ENCODE assay signal across 13 cellular contexts in genomic region chr6:15242937-15243614, GRCh38. TPM values are rescaled to one million over a fixed set of nuclear protein-coding genes. Genes with fewer than 3 reads are reported as not detected.
DNase-seq lines count a peak whose midpoint lies in the region; ATAC-seq, FAIRE-seq and TF ChIP-seq lines count a peak whose summit lies in the region.
"Had no signal": no experiment of that assay in that cellular context is flagged by ENCODE, and none has a peak within 500 bp of the region (broad histone marks: within the 10 kb centered on the region; RNA-seq: fewer than 3 reads in every experiment).

No MANE protein-coding gene starts in this region.

- no peak overlapping the region for H4K5ac ChIP-seq in H9 (ENCODE audit: insufficient read length, low read depth, low read length)

- no peak overlapping the region for H2AK5ac ChIP-seq in H9 (ENCODE audit: insufficient read length, low read length)

- FAIRE-seq in K562 (lab: Jason Lieb, UNC) = no peak

- no peak for TF ChIP-seq POLR2A in K562 (conservative IDR thresholded peaks at IDR 0.05)

- no peak for TF ChIP-seq RAD21 in K562 (CRISPR knock-in tag; conservative IDR thresholded peaks at IDR 0.05 in 1 of 2, IDR thresholded peaks at IDR 0.05 in 1 of 2)

- H2BK5ac ChIP-seq in H9 (ENCODE audit: insufficient read length, low read length) = no peak overlapping the region

- no peak overlapping the region for H2BK12ac ChIP-seq in H9 (ENCODE audit: insufficient read length, low read depth, low read length)

- H2BK20ac ChIP-seq in H9 (ENCODE audit: low read depth, low read length, poor library complexity, severe bottlenecking) = no peak overlapping the region

- CTCF ChIA-PET in K562 (lab: Yijun Ruan, JAX; ENCODE audit: low intra/inter-chr PET ratio) = no interaction called here
- CTCF ChIA-PET in activated CD8-positive, alpha-beta T cell treated with anti-CD3 and anti-CD28 coated beads for 36 hours (lab: Charles Lee) = interaction anchor here (0.6 to 1.3 kb wide), 4 partner anchors 89 to 1031 kb away, joined by 3 read pairs; no protein-coding TSS in a partner anchor

- no CpG with 5 or more reads among the region's 1 CpG for WGBS in H9 (ENCODE audit: extremely low coverage, insufficient read length, low lambda C conversion rate)
- WGBS in K562 (ENCODE audit: insufficient coverage, low coverage, missing lambda C conversion rate) = 100% methylated on average over 1 of the region's 1 CpG

- peak; percentile 58 for DNase-seq in H9
- no peak for DNase-seq in K562 (ENCODE audit: extremely low read depth in 1 of 4, low spot score in 3 of 4)
- no peak for DNase-seq in natural killer cell
- no peak for DNase-seq in activated CD8-positive, alpha-beta T cell treated with anti-CD3 and anti-CD28 coated beads for 36 hours
- DNase-seq: activated CD4-positive, alpha-beta T cell treated with anti-CD3 and anti-CD28 coated beads for 1 hour; activated T-cell treated with anti-CD3 and anti-CD28 coated beads, Interleukin-2, amount 50 U/mL, for 48 hours; DND-41; mesenchymal stem cell; NCI-H446 had no signal

- no TSS peak for BruUV-seq in K562 (replicated peaks; lab: Mats Ljungman, UMichigan)

- intact Hi-C loops in K562 (cut with micrococcal nuclease) = loop anchor here (10.0 kb wide), 1 partner anchor 518 kb away; no protein-coding TSS in a partner anchor
- intact Hi-C loops in natural killer cell (cut with micrococcal nuclease) = no loop called here
- intact Hi-C loops in activated CD8-positive, alpha-beta T cell treated with anti-CD3 and anti-CD28 coated beads for 36 hours (cut with micrococcal nuclease) = no loop called here

- peak overlapping the region; percentile 93 for H3K4me2 ChIP-seq in BLaER1
- H3K4me2 ChIP-seq in H9 (ENCODE audit: insufficient read depth, insufficient read length, low read length) = peak overlapping the region; percentile 99
- H3K4me2 ChIP-seq in K562 (ENCODE audit: insufficient read depth, low read length) = peak overlapping the region; percentile 94; the same call in 1 of the 2 replicates

- H3K9me3 Mint-ChIP-seq in H9 (peaks cover 4 to 14% of the 10 kb centered on the region in 2 experiments), natural killer cell (no peaks in the 10 kb centered on the region)
- no peaks in the 10 kb centered on the region for H3K9me3 Mint-ChIP-seq in activated CD8-positive, alpha-beta T cell treated with anti-CD3 and anti-CD28 coated beads for 36 hours

- H3K27ac Mint-ChIP-seq in H9 = peak overlapping the region; percentile 45 to 98 (median 94)
- H3K27ac Mint-ChIP-seq in natural killer cell = no peak overlapping the region
- H3K27ac Mint-ChIP-seq in activated CD8-positive, alpha-beta T cell treated with anti-CD3 and anti-CD28 coated beads for 36 hours = no peak overlapping the region

- H3K79me2 ChIP-seq in H9 (ENCODE audit: insufficient read depth, low read length) (peaks cover 21% of the 10 kb centered on the region), K562 (ENCODE audit: control insufficient read depth, insufficient read depth, low read length) (peaks cover 36% of the 10 kb centered on the region)

- H3K9me1 ChIP-seq in K562 (ENCODE audit: control insufficient read depth, insufficient read depth, low read length) = no peaks in the 10 kb centered on the region

- H2AFZ ChIP-seq in H9 (ENCODE audit: low read length) = no peak overlapping the region
- H2AFZ ChIP-seq in K562 (ENCODE audit: low read depth, low read length) = peak overlapping the region; percentile 30; the same call in 1 of the 2 replicates

- no peaks in the 10 kb centered on the region for H3K79me1 ChIP-seq in H9 (ENCODE audit: insufficient read depth, low read depth, low read length, poor library complexity, severe bottlenecking)

- H3K27me3 ChIP-seq in BLaER1 (no peaks in the 10 kb centered on the region), H9 (ENCODE audit: insufficient read depth, low read length) (no peaks in the 10 kb centered on the region), K562 (ENCODE audit: control insufficient read depth in 2 of 2, insufficient read depth in 2 of 2, low read length in 2 of 2) (no peaks in the 10 kb centered on the region)

- H3K36me3 ChIP-seq in BLaER1 (no peaks in the 10 kb centered on the region), K562 (ENCODE audit: control insufficient read depth, insufficient read depth, low read length) (no peaks in the 10 kb centered on the region)

- H3K27ac ChIP-seq in BLaER1 (no peak overlapping the region), H9 (ENCODE audit: insufficient read length, low read depth, low read length) (peak overlapping the region; percentile 83), K562 (ENCODE audit: extremely low read depth, low read depth, low read length) (no peak overlapping the region)

- POLR2A ChIA-PET in K562 (lab: Yijun Ruan, JAX) = interaction anchor here (0.6 to 4.5 kb wide), 5 partner anchors 12 to 198 kb away, joined by 3 to 28 read pairs (median 6); no protein-coding TSS in a partner anchor
- POLR2A ChIA-PET in activated CD8-positive, alpha-beta T cell treated with anti-CD3 and anti-CD28 coated beads for 36 hours (lab: Charles Lee) = no interaction called here

- TF ChIP-seq CTCF in H9 (conservative IDR thresholded peaks at IDR 0.05) = no peak
- no peak for TF ChIP-seq CTCF in K562 (IDR thresholded peaks at IDR 0.05 in 2 of 3, conservative IDR thresholded peaks at IDR 0.05 in 1 of 3; ENCODE audit: insufficient read depth in 2 of 3, low read depth in 1 of 3, low read length in 3 of 3)
- no peak for TF ChIP-seq CTCF in natural killer cell (IDR thresholded peaks at IDR 0.05)
- TF ChIP-seq CTCF in activated CD8-positive, alpha-beta T cell treated with anti-CD3 and anti-CD28 coated beads for 36 hours (IDR thresholded peaks at IDR 0.05) = no peak

- no peak overlapping the region for H4K91ac ChIP-seq in H9 (ENCODE audit: insufficient read length, low read depth, low read length)

- peak overlapping the region; percentile 93 to 99 for H3K4me3 Mint-ChIP-seq in H9
- H3K4me3 Mint-ChIP-seq in natural killer cell = peak overlapping the region; percentile 54
- H3K4me3 Mint-ChIP-seq in activated CD8-positive, alpha-beta T cell treated with anti-CD3 and anti-CD28 coated beads for 36 hours = no peak overlapping the region

- H3K4me1 Mint-ChIP-seq in H9 = peaks cover 52% of the 10 kb centered on the region in 2 experiments
- peaks cover 21 to 22% of the 10 kb centered on the region in 2 donors for H3K4me1 Mint-ChIP-seq in natural killer cell
- peaks cover 6% of the 10 kb centered on the region for H3K4me1 Mint-ChIP-seq in activated CD8-positive, alpha-beta T cell treated with anti-CD3 and anti-CD28 coated beads for 36 hours (ENCODE audit: low read depth)

- no peak overlapping the region for H3K4ac ChIP-seq in H9 (ENCODE audit: low read depth, low read length)

- no peak overlapping the region for H2BK120ac ChIP-seq in H9 (ENCODE audit: low read depth, low read length, poor library complexity, severe bottlenecking)

- no peak overlapping the region for H4K8ac ChIP-seq in H9 (replicated peaks; ENCODE audit: insufficient read length, low read depth, low read length)

- H3K4me3 ChIP-seq in BLaER1 (no peak overlapping the region), K562 (no peak overlapping the region)

- no peak overlapping the region for H3K14ac ChIP-seq in H9 (ENCODE audit: insufficient read depth, low read length)

- TF ChIP-seq EP300 in K562 (IDR thresholded peaks at IDR 0.05; ENCODE audit: low read length) = no peak

- H3K9me3 ChIP-seq in BLaER1 (0 out of 2 replicates have a peak, but pooled peaks cover 2% of the 10 kb centered on the region), H9 (ENCODE audit: control insufficient read depth, low read depth, low read length) (no peaks in the 10 kb centered on the region), K562 (replicated peaks; ENCODE audit: control insufficient read depth, insufficient read depth, low read depth, low read length) (no peaks in the 10 kb centered on the region)

- H3K23me2 ChIP-seq in H9 (ENCODE audit: insufficient read length, low read depth, low read length, poor library complexity, severe bottlenecking) = peaks cover 13% of the 10 kb centered on the region

- no peak overlapping the region for H2BK15ac ChIP-seq in H9 (ENCODE audit: low read depth, low read length)

- in situ Hi-C loops in K562 (cut with MboI) = no loop called here

- H3T11ph ChIP-seq in H9 (ENCODE audit: low read length) = no peak overlapping the region

- H3K18ac ChIP-seq in H9 (ENCODE audit: insufficient read length, low read depth, low read length) = no peak overlapping the region

- H3K23ac ChIP-seq in H9 (ENCODE audit: insufficient read length, low read depth, low read length) = no peak overlapping the region

- H3K27me3 Mint-ChIP-seq in H9 (ENCODE audit: low read depth) (no peaks in the 10 kb centered on the region), natural killer cell (ENCODE audit: low read depth in 2 of 2) (no peaks in the 10 kb centered on the region)
- no peaks in the 10 kb centered on the region for H3K27me3 Mint-ChIP-seq in activated CD8-positive, alpha-beta T cell treated with anti-CD3 and anti-CD28 coated beads for 36 hours

- no peak overlapping the region for H3K56ac ChIP-seq in H9 (ENCODE audit: insufficient read length, low read depth, low read length)

- no peak overlapping the region for H3K9ac ChIP-seq in BLaER1
- H3K9ac ChIP-seq in H9 (ENCODE audit: extremely low read depth, insufficient read length, low read length) = peak overlapping the region; percentile 40
- H3K9ac ChIP-seq in K562 (ENCODE audit: insufficient read depth in 1 of 2, low read depth in 2 of 2, low read length in 2 of 2) = peak overlapping the region; percentile 61 to 88; a peak in 2 of 4 replicates

- ATAC-seq in K562 (no peak), natural killer cell (no peak), HG02798 (IDR thresholded peaks at IDR 0.05; ENCODE audit: poor library complexity, unreplicated experiment) (no peak), HG02623 (IDR thresholded peaks at IDR 0.05; ENCODE audit: unreplicated experiment) (no peak), GM21723 (IDR thresholded peaks at IDR 0.05; ENCODE audit: unreplicated experiment) (no peak)
- ATAC-seq in activated CD8-positive, alpha-beta T cell treated with anti-CD3 and anti-CD28 coated beads for 36 hours = no peak

- H3K4me1 ChIP-seq in BLaER1 (peaks cover 37% of the 10 kb centered on the region), H9 (ENCODE audit: insufficient read depth, low read length) (peaks cover 6% of the 10 kb centered on the region), K562 (replicated peaks in 1 of 2; ENCODE audit: control insufficient read depth in 2 of 2, insufficient read depth in 2 of 2, low read length in 2 of 2) (peaks cover 12 to 13% of the 10 kb centered on the region in 2 experiments; a peak in 4 of 5 replicates)

- H3K36me3 Mint-ChIP-seq in H9 (ENCODE audit: insufficient read depth in 1 of 3, low read depth in 3 of 3) (peaks cover 19 to 21% (median 19%) of the 10 kb centered on the region in 3 experiments), natural killer cell (peaks cover 6% of the 10 kb centered on the region)
- H3K36me3 Mint-ChIP-seq in activated CD8-positive, alpha-beta T cell treated with anti-CD3 and anti-CD28 coated beads for 36 hours (ENCODE audit: low read depth) = peaks cover 14% of the 10 kb centered on the region

- H4K20me1 ChIP-seq in BLaER1 (peaks cover 19% of the 10 kb centered on the region), H9 (ENCODE audit: control insufficient read depth, insufficient read depth, insufficient read length) (peaks cover 3% of the 10 kb centered on the region), K562 (replicated peaks; ENCODE audit: control insufficient read depth, insufficient read depth, low read length) (no peaks in the 10 kb centered on the region)

RNA-seq across cellular contexts. Expression of gene JARID2, which starts 2.8 kb away (rescaled TPM):
- total RNA-seq in H9 (2021) (174 and 181 TPM in 2 replicates), K562 (2014; rRNA removed) (15.5 and 17.4 TPM in 2 replicates), K562 (2014; rRNA removed; fragmentation: Illumina TruSeq; extraction: Trizol) (14.9 and 16.9 TPM in 2 replicates), K562 (2015; rRNA removed; fragmentation: Illumina TruSeq; extraction: Trizol) (16.1 and 16.5 TPM in 2 replicates), K562 (2021) (23.8 and 29.0 TPM in 2 replicates), natural killer cell (10 to 100 TPM; 49.9 to 60.9 (median 60.5) TPM)
- 56.9 and 64.3 TPM in 2 replicates for total RNA-seq in K562 (2011; cell fraction: chromatin; rRNA removed; ENCODE audit: low replicate concordance)
- total RNA-seq in K562 (2011; cell fraction: nucleolus; rRNA removed) = 33.0 and 36.0 TPM in 2 replicates
- 32.8 and 33.1 TPM in 2 replicates for total RNA-seq in K562 (2011; cell fraction: nucleoplasm; rRNA removed)
- polyA plus RNA-seq in K562 (2011; rRNA removed) (15.7 and 16.8 TPM in 2 replicates), K562 (2014; fragmentation: Illumina TruSeq; extraction: Trizol) (21.7 and 22.5 TPM in 2 replicates), K562 (2014; fragmentation: Nextera tagmentation; extraction: Ambion mirVana) (1 to 10 TPM; 5.0 to 6.7 TPM), K562 (2014; rRNA removed) (12.7 and 15.6 TPM in 2 replicates)
- polyA plus RNA-seq in K562 (2011; cell fraction: cytosol; rRNA removed) = 13.0 and 13.9 TPM in 2 replicates
- polyA plus RNA-seq in K562 (2011; cell fraction: nucleus; rRNA removed) = 30.2 and 41.3 TPM in 2 replicates
- polyA plus RNA-seq in K562 (2012) = 14.1 and 15.7 TPM in 2 replicates
- polyA minus RNA-seq in K562 (2011; rRNA and poly(A)+ RNA removed) = 30.8 and 34.8 TPM in 2 replicates
- 17.8 and 22.9 TPM in 2 replicates for polyA minus RNA-seq in K562 (2011; cell fraction: cytosol; rRNA and poly(A)+ RNA removed)
- 23.2 and 32.0 TPM in 2 replicates for polyA minus RNA-seq in K562 (2011; cell fraction: nucleus; rRNA and poly(A)+ RNA removed)
- 10 to 100 TPM; 25.4 to 25.5 TPM for total RNA-seq in activated CD8-positive, alpha-beta T cell treated with anti-CD3 and anti-CD28 coated beads for 36 hours

Comparison
In these comparisons a context has a peak if more than half of its experiments do, and no peak if none do; other contexts are left out.
1. H3K27ac Mint-ChIP-seq: peak in H9 (3 of 3); none in natural killer cell (0 of 2) and activated CD8-positive, alpha-beta T cell treated with anti-CD3 and anti-CD28 coated beads for 36 hours (single experiment).
2. Peak in every context shown above with its lines, with median percentiles within 50 percentile points of each other: H3K4me2 ChIP-seq.